1 cellular context compared by ENCODE assay signal in genomic region chr6:157119502-157120027, GRCh38.
TF ChIP-seq lines count a peak whose summit lies in the region.

No MANE protein-coding gene starts in this region.

TF ChIP-seq in HepG2, 621 proteins besides CTCF, POLR2A, EP300 and RAD21 (continued from another document and continues in another):
- TF ChIP-seq ZNF567 (CRISPR knock-in tag; IDR thresholded peaks at IDR 0.05; ENCODE audit: borderline replicate concordance) (no peak), NFE2 (CRISPR knock-in tag; IDR thresholded peaks at IDR 0.05) (no peak), ZFP91 (CRISPR knock-in tag; IDR thresholded peaks at IDR 0.05; ENCODE audit: borderline replicate concordance) (no peak), CBX5 (CRISPR knock-in tag; IDR thresholded peaks at IDR 0.05; ENCODE audit: borderline replicate concordance) (no peak), RAD51 (IDR thresholded peaks at IDR 0.05; ENCODE audit: borderline replicate concordance) (no peak), DBP (CRISPR knock-in tag; IDR thresholded peaks at IDR 0.05; ENCODE audit: not compliant biosample characterization) (no peak), ZNF615 (CRISPR knock-in tag; IDR thresholded peaks at IDR 0.05; ENCODE audit: borderline replicate concordance) (no peak), SYNCRIP (IDR thresholded peaks at IDR 0.05; ENCODE audit: insufficient read depth, low read depth, low read length) (no peak), STAT5B (CRISPR knock-in tag; IDR thresholded peaks at IDR 0.05) (no peak), FOSL2 (CRISPR knock-in tag; IDR thresholded peaks at IDR 0.05) (peak; percentile 23; the same call in 1 of the 2 replicates), PBX2 (CRISPR knock-in tag; IDR thresholded peaks at IDR 0.05) (no peak), ZNF660 (CRISPR knock-in tag; IDR thresholded peaks at IDR 0.05; ENCODE audit: borderline replicate concordance, low read depth) (no peak), ZFY (CRISPR knock-in tag; IDR thresholded peaks at IDR 0.05) (peak; percentile 36), ZNF891 (CRISPR knock-in tag; IDR thresholded peaks at IDR 0.05) (no peak), TFE3 (CRISPR knock-in tag; IDR thresholded peaks at IDR 0.05) (no peak), ZNF710 (CRISPR knock-in tag; IDR thresholded peaks at IDR 0.05; ENCODE audit: borderline replicate concordance) (no peak), PAXIP1 (CRISPR knock-in tag; conservative IDR thresholded peaks at IDR 0.05) (peak; percentile 62), ZBTB42 (CRISPR knock-in tag; IDR thresholded peaks at IDR 0.05) (peak; percentile 99), ZNF776 (CRISPR knock-in tag; IDR thresholded peaks at IDR 0.05) (no peak), ZNF629 (CRISPR knock-in tag; conservative IDR thresholded peaks at IDR 0.05) (peak; percentile 85), RFX1 (IDR thresholded peaks at IDR 0.05) (no peak), ZNF350 (CRISPR knock-in tag; IDR thresholded peaks at IDR 0.05; ENCODE audit: borderline replicate concordance, low read depth) (peak; percentile 56; the same call in 1 of the 2 replicates), E2F2 (CRISPR knock-in tag; IDR thresholded peaks at IDR 0.05; ENCODE audit: borderline replicate concordance) (no peak), HNF4A (CRISPR knock-in tag; IDR thresholded peaks at IDR 0.05) (peak; percentile 87), ZC3H13 (CRISPR knock-in tag; IDR thresholded peaks at IDR 0.05) (no peak), ZNF713 (CRISPR knock-in tag; IDR thresholded peaks at IDR 0.05) (no peak), ISL2 (CRISPR knock-in tag; IDR thresholded peaks at IDR 0.05) (no peak), ZNF20 (CRISPR knock-in tag; IDR thresholded peaks at IDR 0.05) (no peak), ATRX (CRISPR knock-in tag; IDR thresholded peaks at IDR 0.05; ENCODE audit: borderline replicate concordance) (no peak), SOX13 (IDR thresholded peaks at IDR 0.05) (no peak), SOX13 (CRISPR knock-in tag; conservative IDR thresholded peaks at IDR 0.05 in 1 of 2, IDR thresholded peaks at IDR 0.05 in 1 of 2) (0 out of 4 replicates have a peak, but pooled peaks of 1 of the 2 experiments have one; percentile 19), MIXL1 (CRISPR knock-in tag; IDR thresholded peaks at IDR 0.05) (peak; percentile 36; the same call in 1 of the 2 replicates), XRCC5 (optimal IDR thresholded peaks at IDR 0.05; ENCODE audit: low read length) (no peak), FOXP1 (IDR thresholded peaks at IDR 0.05) (no peak), FOXP1 (CRISPR knock-in tag; IDR thresholded peaks at IDR 0.05) (peak; percentile 28; the same call in 1 of the 2 replicates), SOX6 (IDR thresholded peaks at IDR 0.05) (no peak), SOX6 (CRISPR knock-in tag; IDR thresholded peaks at IDR 0.05) (no peak), ZNF33A (CRISPR knock-in tag; IDR thresholded peaks at IDR 0.05; ENCODE audit: borderline replicate concordance) (no peak), ZNF619 (CRISPR knock-in tag; IDR thresholded peaks at IDR 0.05) (0 out of 2 replicates have a peak, but pooled peaks have one; percentile 51), PRPF4 (IDR thresholded peaks at IDR 0.05; ENCODE audit: low read depth, low read length, poor library complexity, severe bottlenecking) (no peak), RERE (CRISPR knock-in tag; IDR thresholded peaks at IDR 0.05; ENCODE audit: low read depth) (no peak), ZNF569 (CRISPR knock-in tag; IDR thresholded peaks at IDR 0.05; ENCODE audit: borderline replicate concordance) (no peak), ZNF101 (CRISPR knock-in tag; IDR thresholded peaks at IDR 0.05; ENCODE audit: borderline replicate concordance, low read depth) (no peak), RARA (CRISPR knock-in tag; IDR thresholded peaks at IDR 0.05) (0 out of 2 replicates have a peak, but pooled peaks have one; percentile 17), U2AF2 (IDR thresholded peaks at IDR 0.05; ENCODE audit: low read depth, low read length) (no peak), KAT8 (CRISPR knock-in tag; IDR thresholded peaks at IDR 0.05) (0 out of 2 replicates have a peak, but pooled peaks have one; percentile 14), ZFP36L2 (CRISPR knock-in tag; IDR thresholded peaks at IDR 0.05) (no peak), ZNF124 (CRISPR knock-in tag; IDR thresholded peaks at IDR 0.05) (no peak), TFAP4 (IDR thresholded peaks at IDR 0.05; ENCODE audit: borderline replicate concordance, low read depth) (peak; percentile 91), RBAK (CRISPR knock-in tag; IDR thresholded peaks at IDR 0.05) (no peak)
